Comparison of ENCODE assay signal across 15 cellular contexts in genomic region chr7:5064391-5065106, GRCh38. TPM values are rescaled to one million over a fixed set of nuclear protein-coding genes. Genes with fewer than 3 reads are reported as not detected.
DNase-seq lines count a peak whose midpoint lies in the region; ATAC-seq and TF ChIP-seq lines count a peak whose summit lies in the region.
"Had no signal": no experiment of that assay in that cellular context is flagged by ENCODE, and none has a peak within 500 bp of the region (broad histone marks: within the 10 kb centered on the region; RNA-seq: fewer than 3 reads in every experiment).

No MANE protein-coding gene starts in this region.

- no peak overlapping the region for H3K4me3 Mint-ChIP-seq in stimulated activated naive CD8-positive, alpha-beta T cell treated with anti-CD3 and anti-CD28 coated beads, Interleukin-15, amount 100 ng/mL, for 72 hours

- no peak for TF ChIP-seq CTCF in coronary artery (IDR thresholded peaks at IDR 0.05)

- no peaks in the 10 kb centered on the region for H3K27me3 Mint-ChIP-seq in stimulated activated naive CD8-positive, alpha-beta T cell treated with anti-CD3 and anti-CD28 coated beads, Interleukin-15, amount 100 ng/mL, for 72 hours

- ATAC-seq in HG03159 (IDR thresholded peaks at IDR 0.05; ENCODE audit: unreplicated experiment): no peak
- no peak for ATAC-seq in stimulated activated naive CD8-positive, alpha-beta T cell treated with anti-CD3 and anti-CD28 coated beads, Interleukin-15, amount 100 ng/mL, for 72 hours
- ATAC-seq: psoas muscle had no signal

- peak; percentile 30 for DNase-seq in ELF-1 (ENCODE audit: low read depth, low spot score)
- no peak for DNase-seq in coronary artery (ENCODE audit: low spot score)
- peak; percentile 19 for DNase-seq in myocyte (ENCODE audit: low read depth)
- DNase-seq in amygdala (lab: John Stamatoyannopoulos, UW): no peak
- no peak for DNase-seq in SKM-1 treated with dmso at 0.1 percent for 144 hours (lab: John Stamatoyannopoulos, UW; ENCODE audit: unreplicated experiment)
- no peak for DNase-seq in stimulated activated naive CD8-positive, alpha-beta T cell treated with anti-CD3 and anti-CD28 coated beads, Interleukin-15, amount 100 ng/mL, for 72 hours
- DNase-seq: activated effector memory CD4-positive, alpha-beta T cell treated with anti-CD3 and anti-CD28 coated beads, Interleukin-2, amount 50 U/mL, for 16 hours; colonic mucosa; COR-L47; NCI-H1092; psoas muscle; stimulated activated CD4-positive, alpha-beta T cell treated with anti-CD3 and anti-CD28 coated beads, Interleukin-4, amount 100 ng/mL, for 4 hours had no signal

- peaks cover 86% of the 10 kb centered on the region for H3K36me3 ChIP-seq in HUES64 (ENCODE audit: insufficient read depth, low read length)

- H3K9me3 ChIP-seq in HUES64 (ENCODE audit: insufficient read depth, low read depth, low read length): peaks cover 100% of the 10 kb centered on the region

- H3K4me1 Mint-ChIP-seq in stimulated activated naive CD8-positive, alpha-beta T cell treated with anti-CD3 and anti-CD28 coated beads, Interleukin-15, amount 100 ng/mL, for 72 hours: no peaks in the 10 kb centered on the region

- peaks cover 55 to 63% of the 10 kb centered on the region in 2 donors for H3K9me3 Mint-ChIP-seq in stimulated activated naive CD8-positive, alpha-beta T cell treated with anti-CD3 and anti-CD28 coated beads, Interleukin-15, amount 100 ng/mL, for 72 hours

- no peak overlapping the region for H3K9ac ChIP-seq in HUES64 (ENCODE audit: low read depth, low read length)

- no peaks in the 10 kb centered on the region for H3K4me1 ChIP-seq in HUES64 (ENCODE audit: insufficient read depth, low read length)
- H3K4me1 ChIP-seq: colonic mucosa, psoas muscle had no signal

- no peaks in the 10 kb centered on the region for H3K27me3 ChIP-seq in HUES64 (ENCODE audit: insufficient read depth, low read length)
- H3K27me3 ChIP-seq: colonic mucosa had no signal

- no peak overlapping the region for H3K27ac Mint-ChIP-seq in stimulated activated naive CD8-positive, alpha-beta T cell treated with anti-CD3 and anti-CD28 coated beads, Interleukin-15, amount 100 ng/mL, for 72 hours

- H3K27ac ChIP-seq in HUES64 (ENCODE audit: low read depth, low read length) (no peak overlapping the region), coronary artery (no peak overlapping the region)
- H3K27ac ChIP-seq: colonic mucosa, psoas muscle had no signal

- 100% methylated on average over 7 of the region's 12 CpGs for WGBS in HUES64

- peak overlapping the region; percentile 29; the same call in 1 of the 2 replicates for H3K4me3 ChIP-seq in HUES64 (ENCODE audit: low read length)
- H3K4me3 ChIP-seq in coronary artery: peak overlapping the region; percentile 51
- H3K4me3 ChIP-seq: colonic mucosa, lung, psoas muscle had no signal

RNA-seq across cellular contexts. Expression of gene RBAK, which starts 18.9 kb away (rescaled TPM):
- polyA plus RNA-seq in HUES64 (2013, experiment 1 of 2): 7.4 TPM
- polyA plus RNA-seq in HUES64 (2013, experiment 2 of 2): 8.2 TPM
- 13.5 and 14.6 TPM in 2 replicates for total RNA-seq in myocyte
- 5.0 TPM for polyA plus RNA-seq in myocyte (2012)

Comparison
In these comparisons a context has a peak if more than half of its experiments do, and no peak if none do; other contexts are left out.
1. DNase-seq: peak in ELF-1 (single experiment) and myocyte (single experiment); none in coronary artery (single experiment), amygdala (0 of 56), SKM-1 treated with dmso at 0.1 percent for 144 hours (single experiment) and stimulated activated naive CD8-positive, alpha-beta T cell treated with anti-CD3 and anti-CD28 coated beads, Interleukin-15, amount 100 ng/mL, for 72 hours (0 of 2).